In genomic region chr12:119544780-119545625, GRCh38 we compare ENCODE assay signal across 8 cellular contexts. TPM values are rescaled to one million over a fixed set of nuclear protein-coding genes. Genes with fewer than 3 reads are reported as not detected.
DNase-seq lines count a peak whose midpoint lies in the region; ATAC-seq and TF ChIP-seq lines count a peak whose summit lies in the region.

No MANE protein-coding gene starts in this region.

- ATAC-seq in left lobe of liver (peak; percentile 99), HG03378 (IDR thresholded peaks at IDR 0.05; ENCODE audit: unreplicated experiment) (no peak)

- POLR2A ChIA-PET in HEK293T (lab: Yijun Ruan, JAX) = no interaction called here

- CTCF ChIA-PET in HEK293T (lab: Yijun Ruan, JAX) = interaction anchor here (0.6 to 2.3 kb wide), 9 partner anchors 17 to 1010 kb away, joined by 3 to 13 read pairs (median 4); no protein-coding TSS in a partner anchor

- DNase-seq in D341Med (ENCODE audit: low spot score) (peak; percentile 87), HEK293T (ENCODE audit: extremely low spot score) (peak; percentile 75), NCI-H2227 treated with DMSO at 0.1 percent for 48 hours (lab: John Stamatoyannopoulos, UW) (peak; percentile 83), cerebellum (ENCODE audit: low spot score) (peak; percentile 60), left lobe of liver (ENCODE audit: low spot score) (peak; percentile 58)
- DNase-seq in activated CD4-positive, CD25-positive, alpha-beta regulatory T cell treated with anti-CD3 and anti-CD28 coated beads, Interleukin-2, amount 50 U/mL, for 72 hours = peak; percentile 49
- DNase-seq in stimulated activated CD4-positive, alpha-beta T cell treated with anti-CD3 and anti-CD28 coated beads, Interleukin-4, amount 100 ng/mL, for 48 hours (ENCODE audit: low read depth in 2 of 2) = peak; percentile 48 to 58

TF ChIP-seq in HEK293T, 16 proteins besides CTCF, POLR2A, EP300 and RAD21:
- TF ChIP-seq PKNOX1 (IDR thresholded peaks at IDR 0.05) (no peak), ARNT (IDR thresholded peaks at IDR 0.05) (no peak), L3MBTL2 (conservative IDR thresholded peaks at IDR 0.05) (no peak), BHLHE40 (IDR thresholded peaks at IDR 0.05; ENCODE audit: borderline replicate concordance) (no peak), ZNF384 (IDR thresholded peaks at IDR 0.05) (no peak), CTBP1 (IDR thresholded peaks at IDR 0.05; ENCODE audit: borderline replicate concordance) (no peak), SP1 (IDR thresholded peaks at IDR 0.05) (no peak), FOXK2 (IDR thresholded peaks at IDR 0.05) (no peak)

RNA-seq across cellular contexts. Expression of gene TMEM233, which starts 48.6 kb away (rescaled TPM):
- not detected for total RNA-seq in cerebellum
- 0.18 TPM for total RNA-seq in left lobe of liver
